ENCODE assay signal across 11 cellular contexts in the genomic region with DNA sequence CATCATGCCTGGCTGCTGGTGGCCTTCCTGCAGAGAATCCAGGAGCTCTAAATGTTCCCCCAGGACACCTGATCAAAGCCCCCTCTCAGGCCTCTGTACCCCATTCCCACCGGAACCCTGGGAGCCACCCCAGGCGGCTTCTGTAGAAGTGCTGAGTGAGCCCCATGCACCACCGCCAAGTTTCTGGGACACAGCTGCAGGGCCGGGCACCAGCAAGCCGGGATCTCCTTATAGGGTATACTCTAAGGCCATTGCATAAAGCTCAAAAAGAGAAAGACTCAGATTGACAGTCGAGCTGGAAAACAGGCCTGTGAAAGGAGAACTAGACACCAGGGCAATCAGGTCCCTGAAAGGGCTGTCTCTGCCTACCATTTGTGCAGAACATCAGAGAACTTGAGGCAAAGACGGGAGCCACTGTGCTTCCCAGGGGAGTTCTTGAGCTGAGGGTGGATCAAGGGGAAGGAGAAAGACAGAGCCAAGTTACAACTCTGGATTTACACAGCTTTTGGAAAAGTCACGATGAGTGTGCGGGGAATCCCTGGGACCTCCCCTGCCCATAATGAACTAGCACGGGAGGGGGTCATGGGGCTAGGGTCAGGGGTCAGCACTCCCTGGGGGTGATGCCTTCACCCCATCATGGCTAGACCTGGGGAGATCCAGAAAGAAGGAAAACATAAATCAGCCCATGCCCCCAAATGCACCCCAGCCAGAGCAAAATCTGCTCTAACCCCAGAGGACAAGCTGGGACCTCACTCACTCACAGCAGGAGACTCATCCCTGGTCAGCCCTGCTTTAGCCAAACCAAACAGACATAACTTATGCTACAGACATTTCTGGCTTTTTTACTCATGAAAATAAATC. TPM values are rescaled to one million over a fixed set of nuclear protein-coding genes. Genes with fewer than 3 reads are reported as not detected.
A peak's percentile ranks its signal among the peaks of the same experiment; 100 is the strongest.
DNase-seq lines count a peak whose midpoint lies in the region; ATAC-seq and TF ChIP-seq lines count a peak whose summit lies in the region.
"Had no signal": no experiment of that assay in that cellular context is flagged by ENCODE, and none has a peak within 500 bp of the region (broad histone marks: within the 10 kb centered on the region; RNA-seq: fewer than 3 reads in every experiment).

No MANE protein-coding gene starts in this region.

- peaks cover 9% of the 10 kb centered on the region for H3K36me3 Mint-ChIP-seq in activated CD4-positive, alpha-beta T cell treated with anti-CD3 and anti-CD28 coated beads, Interleukin-2, amount 10 ng/mL, durations not matched to agents 7 days and 5 days (ENCODE audit: low read depth)
- peaks cover 5% of the 10 kb centered on the region for H3K36me3 Mint-ChIP-seq in activated T-helper 2 cell treated with anti-CD3 and anti-CD28 coated beads, Interferon-gamma antibody, Interleukin-2, Interleukin-4, amounts not matched to agents 10 μg/mL and 5 μg/mL and 100 μg/mL, durations not matched to agents 14 hours and 24 hours and 36 hours (ENCODE audit: low read depth)
- H3K36me3 Mint-ChIP-seq in Caco-2 (ENCODE audit: insufficient read depth, unreplicated experiment) = peaks cover 4% of the 10 kb centered on the region

- H3K36me3 ChIP-seq in Caco-2 (ENCODE audit: control insufficient read depth, insufficient read depth, low read length) = peaks cover 1% of the 10 kb centered on the region; the same call in 1 of the 2 replicates

- no peaks in the 10 kb centered on the region for H3K9me3 Mint-ChIP-seq in activated CD4-positive, alpha-beta T cell treated with anti-CD3 and anti-CD28 coated beads, Interleukin-2, amount 10 ng/mL, durations not matched to agents 7 days and 5 days
- no peaks in the 10 kb centered on the region for H3K9me3 Mint-ChIP-seq in activated T-helper 2 cell treated with anti-CD3 and anti-CD28 coated beads, Interferon-gamma antibody, Interleukin-2, Interleukin-4, amounts not matched to agents 10 μg/mL and 5 μg/mL and 100 μg/mL, durations not matched to agents 14 hours and 24 hours and 36 hours
- no peaks in the 10 kb centered on the region for H3K9me3 Mint-ChIP-seq in Caco-2 (ENCODE audit: unreplicated experiment)

- ATAC-seq in left ventricle myocardium superior (peak; percentile 67), HG03097 (IDR thresholded peaks at IDR 0.05; ENCODE audit: low FRiP score, unreplicated experiment) (no peak), HG03280 (IDR thresholded peaks at IDR 0.05; ENCODE audit: unreplicated experiment) (no peak)

- H3K27ac Mint-ChIP-seq in activated CD4-positive, alpha-beta T cell treated with anti-CD3 and anti-CD28 coated beads, Interleukin-2, amount 10 ng/mL, durations not matched to agents 7 days and 5 days = peak overlapping the region; percentile 84
- H3K27ac Mint-ChIP-seq in activated T-helper 2 cell treated with anti-CD3 and anti-CD28 coated beads, Interferon-gamma antibody, Interleukin-2, Interleukin-4, amounts not matched to agents 10 μg/mL and 5 μg/mL and 100 μg/mL, durations not matched to agents 14 hours and 24 hours and 36 hours = peak overlapping the region; percentile 84
- H3K27ac Mint-ChIP-seq in Caco-2 (ENCODE audit: unreplicated experiment) = no peak overlapping the region

- no peak overlapping the region for H3K4me3 Mint-ChIP-seq in activated CD4-positive, alpha-beta T cell treated with anti-CD3 and anti-CD28 coated beads, Interleukin-2, amount 10 ng/mL, durations not matched to agents 7 days and 5 days
- H3K4me3 Mint-ChIP-seq in activated T-helper 2 cell treated with anti-CD3 and anti-CD28 coated beads, Interferon-gamma antibody, Interleukin-2, Interleukin-4, amounts not matched to agents 10 μg/mL and 5 μg/mL and 100 μg/mL, durations not matched to agents 14 hours and 24 hours and 36 hours (ENCODE audit: low read depth) = no peak overlapping the region
- H3K4me3 Mint-ChIP-seq in Caco-2 (ENCODE audit: unreplicated experiment) = no peak overlapping the region

- H3K27me3 Mint-ChIP-seq in activated CD4-positive, alpha-beta T cell treated with anti-CD3 and anti-CD28 coated beads, Interleukin-2, amount 10 ng/mL, durations not matched to agents 7 days and 5 days = no peaks in the 10 kb centered on the region
- H3K27me3 Mint-ChIP-seq in activated T-helper 2 cell treated with anti-CD3 and anti-CD28 coated beads, Interferon-gamma antibody, Interleukin-2, Interleukin-4, amounts not matched to agents 10 μg/mL and 5 μg/mL and 100 μg/mL, durations not matched to agents 14 hours and 24 hours and 36 hours (ENCODE audit: low read depth) = no peaks in the 10 kb centered on the region
- no peaks in the 10 kb centered on the region for H3K27me3 Mint-ChIP-seq in Caco-2 (ENCODE audit: insufficient read depth, unreplicated experiment)

- intact Hi-C loops in activated T-helper 2 cell treated with anti-CD3 and anti-CD28 coated beads, Interferon-gamma antibody, Interleukin-2, Interleukin-4, amounts not matched to agents 10 μg/mL and 5 μg/mL and 100 μg/mL, durations not matched to agents 14 hours and 24 hours and 36 hours (cut with micrococcal nuclease) = loop anchor here (5.0 kb wide), 1 partner anchor 38 kb away; no protein-coding TSS in a partner anchor
- intact Hi-C loops in left ventricle myocardium superior (cut with micrococcal nuclease) = no loop called here
- intact Hi-C loops in Caco-2 (cut with micrococcal nuclease; ENCODE audit: unreplicated experiment) = no loop called here

- no peaks in the 10 kb centered on the region for H3K9me3 ChIP-seq in Caco-2

- TF ChIP-seq CTCF in Caco-2 (IDR thresholded peaks at IDR 0.05; ENCODE audit: insufficient read depth in 1 of 2, low read depth in 1 of 2, low read length in 1 of 2, severe bottlenecking in 1 of 2, unreplicated experiment in 1 of 2) = no peak

- POLR2A ChIA-PET in activated CD4-positive, alpha-beta T cell treated with anti-CD3 and anti-CD28 coated beads, Interleukin-2, amount 10 ng/mL, durations not matched to agents 7 days and 5 days (lab: Charles Lee) = no interaction called here
- POLR2A ChIA-PET in Caco-2 (lab: Charles Lee) = no interaction called here

- H3K4me1 Mint-ChIP-seq in activated CD4-positive, alpha-beta T cell treated with anti-CD3 and anti-CD28 coated beads, Interleukin-2, amount 10 ng/mL, durations not matched to agents 7 days and 5 days = peaks cover 57% of the 10 kb centered on the region
- H3K4me1 Mint-ChIP-seq in activated T-helper 2 cell treated with anti-CD3 and anti-CD28 coated beads, Interferon-gamma antibody, Interleukin-2, Interleukin-4, amounts not matched to agents 10 μg/mL and 5 μg/mL and 100 μg/mL, durations not matched to agents 14 hours and 24 hours and 36 hours (ENCODE audit: low read depth) = peaks cover 51% of the 10 kb centered on the region
- H3K4me1 Mint-ChIP-seq in Caco-2 (ENCODE audit: low read depth, unreplicated experiment) = no peaks in the 10 kb centered on the region

- no peak for DNase-seq in activated CD4-positive, alpha-beta T cell treated with anti-CD3 and anti-CD28 coated beads, Interleukin-2, amount 10 ng/mL, durations not matched to agents 7 days and 5 days
- no peak for DNase-seq in activated CD4-positive, alpha-beta T cell treated with anti-CD3 and anti-CD28 coated beads for 4 hours
- DNase-seq in activated T-helper 2 cell treated with anti-CD3 and anti-CD28 coated beads, Interferon-gamma antibody, Interleukin-2, Interleukin-4, amounts not matched to agents 10 μg/mL and 5 μg/mL and 100 μg/mL, durations not matched to agents 14 hours and 24 hours and 36 hours (ENCODE audit: low spot score) = no peak
- peak; percentile 68 for DNase-seq in left ventricle myocardium superior
- no peak for DNase-seq in Caco-2
- DNase-seq: cerebellar nuclear complex; stimulated activated CD4-positive, alpha-beta T cell treated with anti-CD3 and anti-CD28 coated beads, Interleukin-4, amount 100 ng/mL, for 4 hours had no signal

- CTCF ChIA-PET in activated CD4-positive, alpha-beta T cell treated with anti-CD3 and anti-CD28 coated beads, Interleukin-2, amount 10 ng/mL, durations not matched to agents 7 days and 5 days (lab: Charles Lee) = interaction anchor here (0.6 to 1.2 kb wide), 3 partner anchors 48 to 297 kb away, joined by 3 to 4 read pairs (median 3); no protein-coding TSS in a partner anchor
- CTCF ChIA-PET in Caco-2 (lab: Charles Lee) = no interaction called here

- no peaks in the 10 kb centered on the region for H3K4me1 ChIP-seq in Caco-2

- BruUV-seq in Caco-2 (replicated peaks; lab: Mats Ljungman, UMichigan) = no TSS peak

- no peaks in the 10 kb centered on the region for H3K27me3 ChIP-seq in Caco-2 (replicated peaks; ENCODE audit: control insufficient read depth, insufficient read depth, low read length)
- H3K27me3 ChIP-seq: hepatocyte had no signal

- no peak overlapping the region for H3K4me3 ChIP-seq in Caco-2 (ENCODE audit: low read depth, low read length)
- H3K4me3 ChIP-seq: hepatocyte had no signal

- H3K27ac ChIP-seq in temporal lobe (ENCODE audit: low read depth, low read length) = peak overlapping the region; percentile 18
- H3K27ac ChIP-seq: hepatocyte had no signal

RNA-seq across cellular contexts. Expression of gene ITPK1, which starts 51.1 kb away (rescaled TPM):
- 10 to 100 TPM; 63.7 to 71.0 TPM for total RNA-seq in activated CD4-positive, alpha-beta T cell treated with anti-CD3 and anti-CD28 coated beads, Interleukin-2, amount 10 ng/mL, durations not matched to agents 7 days and 5 days
- total RNA-seq in activated T-helper 2 cell treated with anti-CD3 and anti-CD28 coated beads, Interferon-gamma antibody, Interleukin-2, Interleukin-4, amounts not matched to agents 10 μg/mL and 5 μg/mL and 100 μg/mL, durations not matched to agents 14 hours and 24 hours and 36 hours = 66.9 and 70.8 TPM in 2 replicates
- 136 TPM for total RNA-seq in left ventricle myocardium superior
- 23.1 TPM for total RNA-seq in temporal lobe
- 57.9 and 60.1 TPM in 2 replicates for total RNA-seq in Caco-2 (2022)
